Comparison of ENCODE assay signal across 8 cellular contexts in genomic region chr1:46489638-46490602, GRCh38. TPM values are rescaled to one million over a fixed set of nuclear protein-coding genes. Genes with fewer than 3 reads are reported as not detected.
DNase-seq lines count a peak whose midpoint lies in the region; ATAC-seq, FAIRE-seq and TF ChIP-seq lines count a peak whose summit lies in the region.

Gene DMBX1, plus strand, starts transcription at chr1:46489836. Its CDS starts 17,175 bp downstream, at chr1:46507011.

- H3K4me3 ChIP-seq in NT2/D1 (ENCODE audit: insufficient read length, low read depth) (peak within 1 kb of the TSS; percentile 65), HepG2 (replicated peaks in 1 of 3; ENCODE audit: insufficient read depth in 1 of 3, low read depth in 2 of 3, low read length in 3 of 3) (peak within 1 kb of the TSS in 1 of 3 experiments; percentile 23; a peak in 2 of 6 replicates), brain microvascular endothelial cell (ENCODE audit: low read depth, low read length) (no peak within 1 kb of the TSS)

- no peak within 1 kb of the TSS for H3K27ac Mint-ChIP-seq in stimulated activated naive CD8-positive, alpha-beta T cell treated with anti-CD3 and anti-CD28 coated beads, Interleukin-15, Interleukin-2, amounts not matched to agents 100 ng/mL and 50 ng/mL, for 24 hours

- H2AFZ ChIP-seq in HepG2 (ENCODE audit: low read length) = no peak within 1 kb of the TSS

- FAIRE-seq in GM12892 (lab: Jason Lieb, UNC) (no peak), HepG2 (lab: Jason Lieb, UNC) (no peak)

- H3K79me2 ChIP-seq in HepG2 (ENCODE audit: insufficient read depth, low read length) = no peaks in the 10 kb centered on the region

- WGBS in HepG2 (ENCODE audit: low lambda C conversion rate) = 20% methylated on average over 72 of the region's 93 CpGs

- ATAC-seq in HepG2 (peak; percentile 56), GM21528 (IDR thresholded peaks at IDR 0.05; ENCODE audit: low FRiP score, unreplicated experiment) (no peak)

- TF ChIP-seq EP300 in HepG2 (IDR thresholded peaks at IDR 0.05; ENCODE audit: low read depth in 2 of 2, low read length in 2 of 2) = no peak
- TF ChIP-seq EP300 in HepG2 (CRISPR knock-in tag; IDR thresholded peaks at IDR 0.05; ENCODE audit: borderline replicate concordance) = no peak

- H3K9ac ChIP-seq in NT2/D1 (ENCODE audit: insufficient read length, low read depth) (peak within 1 kb of the TSS; percentile 79), HepG2 (ENCODE audit: insufficient read depth, low read depth, low read length) (no peak within 1 kb of the TSS)

- intact Hi-C loops in HepG2 (cut with micrococcal nuclease; ENCODE audit: unreplicated experiment) = no loop called here

- peak within 1 kb of the TSS; percentile 42 for H3K4me2 ChIP-seq in HepG2 (ENCODE audit: low read depth, low read length)

- no TSS peak for BruUV-seq in HepG2 (replicated peaks; lab: Mats Ljungman, UMichigan)

- peaks cover 27% of the 10 kb centered on the region for H3K4me1 Mint-ChIP-seq in stimulated activated naive CD8-positive, alpha-beta T cell treated with anti-CD3 and anti-CD28 coated beads, Interleukin-15, Interleukin-2, amounts not matched to agents 100 ng/mL and 50 ng/mL, for 24 hours (ENCODE audit: low read depth)

- no peaks in the 10 kb centered on the region for H3K36me3 ChIP-seq in NT2/D1 (ENCODE audit: insufficient read depth, insufficient read length, low read length)
- no peaks in the 10 kb centered on the region for H3K36me3 ChIP-seq in HepG2 (replicated peaks in 1 of 2; ENCODE audit: control insufficient read depth in 1 of 2, insufficient read depth in 2 of 2, low read length in 2 of 2)
- H3K36me3 ChIP-seq in brain microvascular endothelial cell (replicated peaks) = no peaks in the 10 kb centered on the region

- no peaks in the 10 kb centered on the region for H3K9me3 Mint-ChIP-seq in stimulated activated naive CD8-positive, alpha-beta T cell treated with anti-CD3 and anti-CD28 coated beads, Interleukin-15, Interleukin-2, amounts not matched to agents 100 ng/mL and 50 ng/mL, for 24 hours

- TF ChIP-seq RAD21 in HepG2 (CRISPR knock-in tag; IDR thresholded peaks at IDR 0.05) = no peak

- H3K4me1 ChIP-seq in NT2/D1 (ENCODE audit: insufficient read depth, insufficient read length) = peaks cover 32% of the 10 kb centered on the region
- no peaks in the 10 kb centered on the region for H3K4me1 ChIP-seq in HepG2 (ENCODE audit: insufficient read depth, low read length)

- POLR2A ChIA-PET in HepG2 (lab: Yijun Ruan, JAX) = no interaction called here

- CTCF ChIA-PET in HepG2 (lab: Yijun Ruan, JAX; ENCODE audit: low intra/inter-chr PET ratio, low total read pairs) = no interaction called here

- H3K9me3 ChIP-seq in NT2/D1 (ENCODE audit: insufficient read depth, low read length) (no peaks in the 10 kb centered on the region), HepG2 (ENCODE audit: low read length) (no peaks in the 10 kb centered on the region)

- peaks cover 99% of the 10 kb centered on the region for H3K27me3 ChIP-seq in NT2/D1 (ENCODE audit: insufficient read depth, insufficient read length)
- peaks cover 16 to 93% of the 10 kb centered on the region in 2 experiments for H3K27me3 ChIP-seq in HepG2 (ENCODE audit: control insufficient read depth in 1 of 2, insufficient read depth in 2 of 2, low read length in 2 of 2)
- peaks cover 95% of the 10 kb centered on the region for H3K27me3 ChIP-seq in brain microvascular endothelial cell (replicated peaks)

- H3K27ac ChIP-seq in HepG2 (ENCODE audit: extremely low read length, insufficient read depth, low read length) (no peak within 1 kb of the TSS), brain microvascular endothelial cell (no peak within 1 kb of the TSS)

- peaks cover 2% of the 10 kb centered on the region; the same call in 1 of the 2 replicates for H4K20me1 ChIP-seq in HepG2 (ENCODE audit: insufficient read depth, low read length)

- peaks cover 86% of the 10 kb centered on the region for H3K27me3 Mint-ChIP-seq in stimulated activated naive CD8-positive, alpha-beta T cell treated with anti-CD3 and anti-CD28 coated beads, Interleukin-15, Interleukin-2, amounts not matched to agents 100 ng/mL and 50 ng/mL, for 24 hours

- peak within 1 kb of the TSS; percentile 71 for H3K4me3 Mint-ChIP-seq in stimulated activated naive CD8-positive, alpha-beta T cell treated with anti-CD3 and anti-CD28 coated beads, Interleukin-15, Interleukin-2, amounts not matched to agents 100 ng/mL and 50 ng/mL, for 24 hours

- H3K36me3 Mint-ChIP-seq in stimulated activated naive CD8-positive, alpha-beta T cell treated with anti-CD3 and anti-CD28 coated beads, Interleukin-15, Interleukin-2, amounts not matched to agents 100 ng/mL and 50 ng/mL, for 24 hours (ENCODE audit: low read depth) = no peaks in the 10 kb centered on the region

- TF ChIP-seq POLR2A in GM12892 (IDR thresholded peaks at IDR 0.05; ENCODE audit: low read depth, low read length) (no peak), HepG2 (IDR thresholded peaks at IDR 0.05; ENCODE audit: insufficient read depth in 1 of 2, low read depth in 2 of 2, low read length in 2 of 2) (no peak)

- in situ Hi-C loops in T47D (cut with HindIII; ENCODE audit: low pct_unique_long_range_greater_than_20kb, low sequenced_read_pairs) (no loop called here), HepG2 (cut with HindIII; ENCODE audit: extremely low pct_ligation_motif_present, low pct_unique_long_range_greater_than_20kb) (no loop called here), brain microvascular endothelial cell (cut with HindIII; ENCODE audit: low pct_ligation_motif_present, low sequenced_read_pairs) (no loop called here)

- DNase-seq in 8988T = peak; percentile 96
- DNase-seq in GM12892 (ENCODE audit: insufficient read length) = peak; percentile 57
- DNase-seq in NT2/D1 (ENCODE audit: low read depth, low spot score) = peak; percentile 54
- peak; percentile 81 to 96 for DNase-seq in T47D (ENCODE audit: low read depth in 1 of 2, low spot score in 1 of 2)
- DNase-seq in HepG2 (ENCODE audit: low spot score) = no peak
- no peak for DNase-seq in brain microvascular endothelial cell

- no peak for TF ChIP-seq CTCF in HepG2 (CRISPR knock-in tag; IDR thresholded peaks at IDR 0.05)
- no peak for TF ChIP-seq CTCF in brain microvascular endothelial cell (IDR thresholded peaks at IDR 0.05; ENCODE audit: low read depth, low read length, missing control alignments)

TF ChIP-seq in HepG2, 621 proteins besides CTCF, POLR2A, EP300 and RAD21 (continues in another document):
- no peak for TF ChIP-seq GTF3A (CRISPR knock-in tag; conservative IDR thresholded peaks at IDR 0.05)
- TF ChIP-seq PPARG (CRISPR knock-in tag; conservative IDR thresholded peaks at IDR 0.05) = no peak
- TF ChIP-seq BHLHE40 (IDR thresholded peaks at IDR 0.05; ENCODE audit: low read length) = no peak
- no peak for TF ChIP-seq NR3C1 (CRISPR knock-in tag; IDR thresholded peaks at IDR 0.05)
- peak; percentile 40; the same call in 1 of the 2 replicates for TF ChIP-seq GABPB1 (CRISPR knock-in tag; IDR thresholded peaks at IDR 0.05)
- TF ChIP-seq POGK (CRISPR knock-in tag; conservative IDR thresholded peaks at IDR 0.05) = no peak
- TF ChIP-seq EZH2 (conservative IDR thresholded peaks at IDR 0.05; ENCODE audit: low read depth, low read length) = peak; percentile 57; the same call in 1 of the 2 replicates
- no peak for TF ChIP-seq SSRP1 (CRISPR knock-in tag; IDR thresholded peaks at IDR 0.05)
- no peak for TF ChIP-seq ZFP82 (CRISPR knock-in tag; IDR thresholded peaks at IDR 0.05; ENCODE audit: borderline replicate concordance)
- no peak for TF ChIP-seq ZNF446 (CRISPR knock-in tag; IDR thresholded peaks at IDR 0.05)

RNA-seq across cellular contexts. Expression of gene DMBX1, which starts in this region (rescaled TPM):
- polyA plus RNA-seq in GM12892 (2012; ENCODE audit: missing spikeins) = not detected
- total RNA-seq in HepG2 (2016; rRNA removed; fragmentation: Illumina TruSeq; extraction: Trizol) = not detected in 2 replicates
- not detected in 2 replicates for total RNA-seq in HepG2 (2016; cell fraction: cytosol; rRNA removed; fragmentation: Illumina TruSeq; extraction: Trizol; ENCODE audit: low read depth)
- not detected in 2 replicates for total RNA-seq in HepG2 (2016; cell fraction: insoluble cytoplasmic fraction; rRNA removed; fragmentation: Illumina TruSeq; extraction: Trizol)
- not detected in 2 replicates for total RNA-seq in HepG2 (2016; cell fraction: membrane; rRNA removed; fragmentation: Illumina TruSeq; extraction: Trizol)
- total RNA-seq in HepG2 (2016; cell fraction: nucleus; rRNA removed; fragmentation: Illumina TruSeq; extraction: Trizol) = not detected in 2 replicates
- polyA plus RNA-seq in HepG2 (2011; rRNA removed) = not detected in 2 replicates
- not detected in 2 replicates for polyA plus RNA-seq in HepG2 (2011; cell fraction: cytosol; rRNA removed)
- polyA plus RNA-seq in HepG2 (2011; cell fraction: nucleus; rRNA removed) = not detected in 2 replicates
- not detected in 2 replicates for polyA plus RNA-seq in HepG2 (2012)
- polyA plus RNA-seq in HepG2 (2016; cell fraction: cytosol; fragmentation: Illumina TruSeq; extraction: Trizol; ENCODE audit: low read depth) = not detected in 2 replicates
- not detected in 2 replicates for polyA plus RNA-seq in HepG2 (2016; cell fraction: insoluble cytoplasmic fraction; fragmentation: Illumina TruSeq; extraction: Trizol; ENCODE audit: low read depth)
- not detected in 2 replicates for polyA plus RNA-seq in HepG2 (2016; cell fraction: membrane; fragmentation: Illumina TruSeq; extraction: Trizol; ENCODE audit: low read depth)
- not detected in 2 replicates for polyA plus RNA-seq in HepG2 (2016; cell fraction: nucleus; fragmentation: Illumina TruSeq; extraction: Trizol; ENCODE audit: insufficient read depth, low read depth)
- polyA minus RNA-seq in HepG2 (2011; rRNA and poly(A)+ RNA removed; ENCODE audit: low replicate concordance) = 1.9 TPM in 1 of 2 replicates, not detected in the other
- not detected in 2 replicates for polyA minus RNA-seq in HepG2 (2011; cell fraction: cytosol; rRNA and poly(A)+ RNA removed)
- polyA minus RNA-seq in HepG2 (2011; cell fraction: nucleus; rRNA and poly(A)+ RNA removed) = not detected in 2 replicates

Comparison
In these comparisons a context has a peak if more than half of its experiments do, and no peak if none do; other contexts are left out.
1. DNase-seq: peak in 8988T (single experiment), GM12892 (single experiment), NT2/D1 (single experiment) and T47D (2 of 2); none in HepG2 (single experiment) and brain microvascular endothelial cell (single experiment).